Comparison of ENCODE assay signal across 8 cellular contexts in the genomic region with DNA sequence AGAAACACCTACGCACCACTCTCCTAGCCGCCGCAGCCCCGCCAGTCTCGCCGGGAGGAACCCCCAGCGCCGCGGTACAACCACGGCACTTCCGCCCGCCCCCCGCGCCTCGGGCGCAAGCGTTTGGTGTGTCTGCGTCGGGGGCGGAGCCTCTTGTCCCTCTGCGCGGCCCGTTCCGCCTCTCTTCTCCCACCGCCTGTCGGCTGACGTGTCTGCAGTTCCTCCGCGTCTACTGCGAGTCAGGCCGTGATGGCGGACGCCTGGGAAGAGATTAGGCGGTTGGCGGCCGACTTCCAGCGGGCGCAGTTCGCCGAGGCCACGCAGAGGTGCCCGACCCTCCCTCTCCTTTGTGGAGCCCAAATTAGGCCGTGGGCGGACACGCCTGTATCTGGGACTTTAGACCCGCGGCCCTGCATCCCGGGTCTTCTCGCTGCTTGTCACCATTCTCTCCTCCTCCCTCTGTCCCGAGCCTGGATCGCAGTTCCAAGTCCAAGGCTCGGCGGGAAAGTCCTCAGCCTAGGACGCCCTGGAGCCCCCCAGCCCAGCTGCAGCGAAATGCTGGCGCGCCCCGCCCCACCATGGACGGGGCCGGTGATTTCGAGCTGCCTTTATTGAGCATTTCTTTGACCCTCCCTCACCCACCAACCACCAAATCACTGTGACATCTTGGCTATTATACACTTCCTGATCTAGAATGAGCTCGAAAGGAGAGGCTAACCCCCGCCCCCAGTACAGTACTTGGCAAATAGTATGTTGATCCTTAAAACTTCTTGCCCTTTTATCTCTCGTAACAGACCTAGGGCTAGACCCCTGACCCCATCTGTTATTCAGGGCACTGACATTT. TPM values are rescaled to one million over a fixed set of nuclear protein-coding genes. Genes with fewer than 3 reads are reported as not detected.
DNase-seq lines count a peak whose midpoint lies in the region; ATAC-seq, FAIRE-seq and TF ChIP-seq lines count a peak whose summit lies in the region.

Gene UFL1 (plus strand): TSS at position 182 of the 844 bp plus-strand sequence. CDS start 68 bp downstream, at position 250.

- H3K4me3 Mint-ChIP-seq in T-helper 2 cell treated with Interferon-gamma antibody and Interleukin-4, amounts not matched to agents 5 μg/mL and 100 μg/mL, for 36 hours, result peak within 1 kb of the TSS; percentile 100
- peak within 1 kb of the TSS; percentile 99 for H3K4me3 Mint-ChIP-seq in astrocyte (ENCODE audit: unreplicated experiment)

- no peaks in the 10 kb centered on the region for H3K9me3 Mint-ChIP-seq in T-helper 2 cell treated with Interferon-gamma antibody and Interleukin-4, amounts not matched to agents 5 μg/mL and 100 μg/mL, for 36 hours
- H3K9me3 Mint-ChIP-seq in astrocyte (ENCODE audit: unreplicated experiment), result no peaks in the 10 kb centered on the region

- DNase-seq in NCI-H1930 (lab: John Stamatoyannopoulos, UW), result peak; percentile 87
- DNase-seq in T-helper 2 cell treated with Interferon-gamma antibody and Interleukin-4, amounts not matched to agents 5 μg/mL and 100 μg/mL, for 36 hours (ENCODE audit: low spot score), result peak; percentile 93
- DNase-seq in astrocyte (ENCODE audit: low read depth), result peak; percentile 87
- DNase-seq in hepatic stellate cell (ENCODE audit: low spot score), result peak; percentile 78
- DNase-seq in aorta, result peak; percentile 96 to 98

- ATAC-seq in GM18502 (IDR thresholded peaks at IDR 0.05; ENCODE audit: poor library complexity, unreplicated experiment), result peak; percentile 96
- peak; percentile 99 for ATAC-seq in HG02970 (IDR thresholded peaks at IDR 0.05; ENCODE audit: low FRiP score, unreplicated experiment)
- peak; percentile 99 for ATAC-seq in aorta (ENCODE audit: low FRiP score)

- peak; percentile 41 for FAIRE-seq in astrocyte (lab: Jason Lieb, UNC)

- WGBS in aorta, 2 donors, result 0 to 1% methylated on average over 52 to 64 of the region's 64 CpGs

- H3K27ac ChIP-seq in astrocyte (ENCODE audit: low read depth, low read length), result peak within 1 kb of the TSS; percentile 98
- H3K27ac ChIP-seq in rectal smooth muscle tissue (ENCODE audit: low read depth, low read length), result peak within 1 kb of the TSS; percentile 97
- H3K27ac ChIP-seq in aorta (ENCODE audit: low read depth in 1 of 2, low read length in 2 of 2), result peak within 1 kb of the TSS; percentile 68 to 98

- peak within 1 kb of the TSS; percentile 89 for H2AFZ ChIP-seq in astrocyte (ENCODE audit: low read depth, low read length)

- H3K9me3 ChIP-seq in astrocyte (ENCODE audit: insufficient read depth, low read depth, low read length) (no peaks in the 10 kb centered on the region), aorta (ENCODE audit: control insufficient read depth, low read length) (no peaks in the 10 kb centered on the region)

- peak within 1 kb of the TSS; percentile 99 for H3K4me3 ChIP-seq in astrocyte (ENCODE audit: insufficient read depth, low read depth, low read length)
- H3K4me3 ChIP-seq in rectal smooth muscle tissue (ENCODE audit: low read length), result peak within 1 kb of the TSS; percentile 96
- peak within 1 kb of the TSS; percentile 87 to 90 for H3K4me3 ChIP-seq in aorta (ENCODE audit: low read length in 2 of 2)

- H3K4me1 Mint-ChIP-seq in T-helper 2 cell treated with Interferon-gamma antibody and Interleukin-4, amounts not matched to agents 5 μg/mL and 100 μg/mL, for 36 hours (ENCODE audit: low read depth), result peaks cover 18% of the 10 kb centered on the region
- H3K4me1 Mint-ChIP-seq in astrocyte (ENCODE audit: low read depth, unreplicated experiment), result peaks cover 15% of the 10 kb centered on the region

- intact Hi-C loops in aorta (cut with DNase I), result loop anchor here (5.0 to 10.0 kb wide), 4 partner anchors 375 to 945 kb away; partner anchors contain the start of genes MANEA (in 1 of the 2), MMS22L (in 1 of the 2) and NDUFAF4 (in 1 of the 2)

- peaks cover 11% of the 10 kb centered on the region for H3K36me3 ChIP-seq in astrocyte (ENCODE audit: insufficient read depth, low read length)
- H3K36me3 ChIP-seq in rectal smooth muscle tissue (ENCODE audit: control insufficient read depth, insufficient read depth, low read length), result peaks cover 6% of the 10 kb centered on the region
- no peaks in the 10 kb centered on the region for H3K36me3 ChIP-seq in aorta (ENCODE audit: control insufficient read depth in 1 of 2, insufficient read depth in 2 of 2, low read length in 1 of 2)

- peaks cover 20% of the 10 kb centered on the region for H3K36me3 Mint-ChIP-seq in T-helper 2 cell treated with Interferon-gamma antibody and Interleukin-4, amounts not matched to agents 5 μg/mL and 100 μg/mL, for 36 hours (ENCODE audit: low read depth)
- no peaks in the 10 kb centered on the region for H3K36me3 Mint-ChIP-seq in astrocyte (ENCODE audit: low read depth, unreplicated experiment)

- H4K20me1 ChIP-seq in astrocyte (ENCODE audit: insufficient read depth, low read length), result no peaks in the 10 kb centered on the region

- H3K27me3 ChIP-seq in astrocyte (ENCODE audit: insufficient read depth, low read length) (no peaks in the 10 kb centered on the region), rectal smooth muscle tissue (ENCODE audit: control insufficient read depth, insufficient read depth, low read length) (no peaks in the 10 kb centered on the region), aorta (ENCODE audit: control insufficient read depth in 1 of 2, insufficient read depth in 2 of 2, low read length in 1 of 2) (no peaks in the 10 kb centered on the region)

- H3K9ac ChIP-seq in astrocyte (ENCODE audit: low read length) (peak within 1 kb of the TSS; percentile 97), rectal smooth muscle tissue (ENCODE audit: low read length) (peak within 1 kb of the TSS; percentile 98)

- H3K27me3 Mint-ChIP-seq in T-helper 2 cell treated with Interferon-gamma antibody and Interleukin-4, amounts not matched to agents 5 μg/mL and 100 μg/mL, for 36 hours (ENCODE audit: low read depth), result no peaks in the 10 kb centered on the region
- H3K27me3 Mint-ChIP-seq in astrocyte (ENCODE audit: low read depth, unreplicated experiment), result no peaks in the 10 kb centered on the region

- peaks cover 37% of the 10 kb centered on the region for H3K79me2 ChIP-seq in astrocyte (ENCODE audit: insufficient read depth, low read length)

- no peak for TF ChIP-seq CTCF in astrocyte (IDR thresholded peaks at IDR 0.05; ENCODE audit: insufficient read depth, low read depth, low read length)

- H3K4me1 ChIP-seq in astrocyte (ENCODE audit: insufficient read depth, low read length), result peaks cover 14% of the 10 kb centered on the region
- peaks cover 6% of the 10 kb centered on the region for H3K4me1 ChIP-seq in rectal smooth muscle tissue (ENCODE audit: control insufficient read depth, insufficient read depth, low read length)
- peaks cover 3 to 4% of the 10 kb centered on the region in 2 donors for H3K4me1 ChIP-seq in aorta (ENCODE audit: control insufficient read depth in 1 of 2, insufficient read depth in 2 of 2, low read length in 2 of 2)

- H3K4me2 ChIP-seq in astrocyte (ENCODE audit: low read length), result peak within 1 kb of the TSS; percentile 95

- peak within 1 kb of the TSS; percentile 100 for H3K27ac Mint-ChIP-seq in T-helper 2 cell treated with Interferon-gamma antibody and Interleukin-4, amounts not matched to agents 5 μg/mL and 100 μg/mL, for 36 hours
- H3K27ac Mint-ChIP-seq in astrocyte (ENCODE audit: unreplicated experiment), result peak within 1 kb of the TSS; percentile 99

RNA-seq across cellular contexts. Expression of gene UFL1, which starts in this region (rescaled TPM):
- total RNA-seq in astrocyte, result 19.5 and 21.6 TPM in 2 replicates
- total RNA-seq in aorta, result 10 to 100 TPM; 25.3 to 26.9 TPM
- 10 to 100 TPM; 10.3 to 18.8 TPM for polyA plus RNA-seq in aorta

Comparison
In these comparisons a context has a peak if more than half of its experiments do, and no peak if none do; other contexts are left out.
1. Peak in every context shown above with its lines: DNase-seq, ATAC-seq, H3K4me3 ChIP-seq and H3K27ac ChIP-seq.